ENCODE assay signal across 8 cellular contexts in the genomic region with DNA sequence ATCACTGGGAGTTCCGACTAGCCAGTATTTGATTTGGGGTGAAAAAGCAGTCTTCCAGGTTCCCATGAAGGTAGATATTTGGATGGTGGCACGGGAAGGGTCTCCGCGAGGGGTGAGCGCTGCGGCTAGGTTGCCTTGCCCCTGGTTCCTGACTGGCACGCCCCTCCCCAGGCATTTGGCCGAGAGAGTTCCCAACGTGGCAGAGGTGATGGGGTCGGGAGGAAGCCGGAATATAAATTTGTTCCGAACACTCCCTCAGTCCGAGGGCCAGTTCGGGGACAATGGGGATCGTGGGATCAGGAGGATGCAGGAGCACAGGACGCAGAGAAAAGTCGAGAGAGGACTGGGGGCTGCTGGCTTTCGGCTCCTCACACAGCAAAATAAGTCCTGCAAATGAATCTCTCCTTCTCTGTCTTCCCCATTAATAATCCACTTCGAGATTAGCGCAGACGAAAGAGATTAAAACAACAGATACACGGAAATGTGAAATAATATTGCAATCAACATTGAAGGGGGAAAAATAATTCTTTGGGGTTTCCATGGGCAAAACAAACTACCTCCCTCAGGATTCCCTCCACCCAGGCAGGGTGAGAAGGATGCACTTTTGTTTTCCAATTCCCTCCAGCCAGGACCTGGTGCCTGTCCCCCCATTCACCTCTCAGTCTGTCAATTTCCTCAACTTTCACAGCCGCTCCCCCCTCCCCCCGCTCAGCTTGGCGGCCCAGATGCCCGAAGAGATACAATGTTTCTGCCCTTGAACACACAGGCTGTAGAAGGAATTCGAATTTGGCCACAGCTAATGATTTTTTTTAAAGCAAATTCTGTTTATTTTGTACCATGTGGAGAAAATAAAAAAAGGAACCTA. TPM values are rescaled to one million over a fixed set of nuclear protein-coding genes. Genes with fewer than 3 reads are reported as not detected.
A peak's percentile ranks its signal among the peaks of the same experiment; 100 is the strongest.
DNase-seq lines count a peak whose midpoint lies in the region; ATAC-seq, FAIRE-seq and TF ChIP-seq lines count a peak whose summit lies in the region.

No MANE protein-coding gene starts in this region.

- H2AFZ ChIP-seq in astrocyte (ENCODE audit: low read depth, low read length) = peak overlapping the region; percentile 66

- H3K4me3 ChIP-seq in astrocyte (ENCODE audit: insufficient read depth, low read depth, low read length) (peak overlapping the region; percentile 66), kidney epithelial cell (ENCODE audit: low read depth, low read length) (peak overlapping the region; percentile 59), subcutaneous abdominal adipose tissue (ENCODE audit: low read depth in 1 of 5, low read length in 5 of 5) (peak overlapping the region; percentile 60 to 72 (median 66))

- H3K4me1 Mint-ChIP-seq in activated CD4-positive, alpha-beta T cell treated with anti-CD3 and anti-CD28 coated beads, Interleukin-2, amount 10 ng/mL, durations not matched to agents 24 days and 14 days = peaks cover 14% of the 10 kb centered on the region
- peaks cover 9% of the 10 kb centered on the region for H3K4me1 Mint-ChIP-seq in astrocyte (ENCODE audit: low read depth, unreplicated experiment)

- H3K4me1 ChIP-seq in astrocyte (ENCODE audit: insufficient read depth, low read length) = peaks cover 29% of the 10 kb centered on the region
- peaks cover 4 to 65% (median 51%) of the 10 kb centered on the region in 5 donors for H3K4me1 ChIP-seq in subcutaneous abdominal adipose tissue (ENCODE audit: control insufficient read depth in 5 of 5, insufficient read depth in 5 of 5, low read length in 5 of 5)

- intact Hi-C loops in activated CD4-positive, alpha-beta T cell treated with anti-CD3 and anti-CD28 coated beads, Interleukin-2, amount 10 ng/mL, durations not matched to agents 24 days and 14 days (cut with micrococcal nuclease) = no loop called here

- no peaks in the 10 kb centered on the region for H3K36me3 ChIP-seq in astrocyte (ENCODE audit: insufficient read depth, low read length)
- no peaks in the 10 kb centered on the region for H3K36me3 ChIP-seq in kidney epithelial cell (ENCODE audit: control insufficient read depth, insufficient read depth, low read length)
- no peaks in the 10 kb centered on the region for H3K36me3 ChIP-seq in subcutaneous abdominal adipose tissue (ENCODE audit: control insufficient read depth in 5 of 5, insufficient read depth in 5 of 5, low read length in 5 of 5)

- H3K9ac ChIP-seq in astrocyte (ENCODE audit: low read length) (peak overlapping the region; percentile 67), subcutaneous abdominal adipose tissue (ENCODE audit: low read length in 5 of 5) (peak overlapping the region; percentile 63 to 74 (median 70))

- H3K9me3 ChIP-seq in astrocyte (ENCODE audit: insufficient read depth, low read depth, low read length) (no peaks in the 10 kb centered on the region), subcutaneous abdominal adipose tissue (ENCODE audit: control insufficient read depth in 5 of 5, low read length in 5 of 5) (no peaks in the 10 kb centered on the region)

- H3K4me3 Mint-ChIP-seq in activated CD4-positive, alpha-beta T cell treated with anti-CD3 and anti-CD28 coated beads, Interleukin-2, amount 10 ng/mL, durations not matched to agents 24 days and 14 days = peak overlapping the region; percentile 85
- H3K4me3 Mint-ChIP-seq in astrocyte (ENCODE audit: unreplicated experiment) = peak overlapping the region; percentile 88

- H3K27ac ChIP-seq in astrocyte (ENCODE audit: low read depth, low read length) = no peak overlapping the region
- peak overlapping the region; percentile 93 for H3K27ac ChIP-seq in subcutaneous abdominal adipose tissue (ENCODE audit: low read depth, low read length)

- H4K20me1 ChIP-seq in astrocyte (ENCODE audit: insufficient read depth, low read length) = no peaks in the 10 kb centered on the region

- ATAC-seq in GM19452 (IDR thresholded peaks at IDR 0.05; ENCODE audit: unreplicated experiment) (no peak), GM19463 (IDR thresholded peaks at IDR 0.05; ENCODE audit: unreplicated experiment) (no peak)

- no peak overlapping the region for H3K27ac Mint-ChIP-seq in activated CD4-positive, alpha-beta T cell treated with anti-CD3 and anti-CD28 coated beads, Interleukin-2, amount 10 ng/mL, durations not matched to agents 24 days and 14 days
- peak overlapping the region; percentile 73 for H3K27ac Mint-ChIP-seq in astrocyte (ENCODE audit: unreplicated experiment)

- DNase-seq in activated CD4-positive, alpha-beta T cell treated with anti-CD3 and anti-CD28 coated beads, Interleukin-2, amount 10 ng/mL, durations not matched to agents 24 days and 14 days = no peak
- DNase-seq in activated CD4-positive, alpha-beta T cell treated with anti-CD3 and anti-CD28 coated beads, Interleukin-2, amount 50 U/mL, for 48 hours = no peak
- DNase-seq in astrocyte (ENCODE audit: low read depth) = no peak
- DNase-seq in kidney epithelial cell (ENCODE audit: low read depth) = no peak
- no peak for DNase-seq in SW 1271 (lab: John Stamatoyannopoulos, UW)

- H3K9me3 Mint-ChIP-seq in activated CD4-positive, alpha-beta T cell treated with anti-CD3 and anti-CD28 coated beads, Interleukin-2, amount 10 ng/mL, durations not matched to agents 24 days and 14 days = no peaks in the 10 kb centered on the region
- no peaks in the 10 kb centered on the region for H3K9me3 Mint-ChIP-seq in astrocyte (ENCODE audit: unreplicated experiment)

- peaks cover 61% of the 10 kb centered on the region for H3K27me3 Mint-ChIP-seq in activated CD4-positive, alpha-beta T cell treated with anti-CD3 and anti-CD28 coated beads, Interleukin-2, amount 10 ng/mL, durations not matched to agents 24 days and 14 days
- H3K27me3 Mint-ChIP-seq in astrocyte (ENCODE audit: low read depth, unreplicated experiment) = peaks cover 2% of the 10 kb centered on the region

- peaks cover 5% of the 10 kb centered on the region for H3K79me2 ChIP-seq in astrocyte (ENCODE audit: insufficient read depth, low read length)

- no peak for TF ChIP-seq CTCF in astrocyte (IDR thresholded peaks at IDR 0.05; ENCODE audit: insufficient read depth, low read depth, low read length)
- TF ChIP-seq CTCF in kidney epithelial cell (IDR thresholded peaks at IDR 0.05; ENCODE audit: insufficient read depth, low read length, poor library complexity, severe bottlenecking) = no peak

- H3K36me3 Mint-ChIP-seq in activated CD4-positive, alpha-beta T cell treated with anti-CD3 and anti-CD28 coated beads, Interleukin-2, amount 10 ng/mL, durations not matched to agents 24 days and 14 days (ENCODE audit: low read depth) = peaks cover 2% of the 10 kb centered on the region
- no peaks in the 10 kb centered on the region for H3K36me3 Mint-ChIP-seq in astrocyte (ENCODE audit: low read depth, unreplicated experiment)

- no peak for FAIRE-seq in astrocyte (lab: Jason Lieb, UNC)

- H3K27me3 ChIP-seq in astrocyte (ENCODE audit: insufficient read depth, low read length) (peaks cover 16% of the 10 kb centered on the region), kidney epithelial cell (ENCODE audit: control insufficient read depth, insufficient read depth, low read length) (peaks cover 4% of the 10 kb centered on the region), subcutaneous abdominal adipose tissue (ENCODE audit: control insufficient read depth in 5 of 5, insufficient read depth in 4 of 5, low read length in 5 of 5) (no peaks in the 10 kb centered on the region)

- peak overlapping the region; percentile 84 for H3K4me2 ChIP-seq in astrocyte (ENCODE audit: low read length)

RNA-seq across cellular contexts. Expression of gene ZEB2, which starts 3.1 kb away (rescaled TPM):
- 15.2 and 15.8 TPM in 2 replicates for total RNA-seq in activated CD4-positive, alpha-beta T cell treated with anti-CD3 and anti-CD28 coated beads, Interleukin-2, amount 10 ng/mL, durations not matched to agents 24 days and 14 days
- 84.9 and 90.9 TPM in 2 replicates for total RNA-seq in astrocyte
- 14.7 and 15.7 TPM in 2 replicates for total RNA-seq in kidney epithelial cell
